In genomic region chr16:31214705-31215286, GRCh38 we compare ENCODE assay signal across 1 cellular context.
TF ChIP-seq lines count a peak whose summit lies in the region.

No MANE protein-coding gene starts in this region.

TF ChIP-seq in H1, 55 proteins besides CTCF, POLR2A, EP300 and RAD21:
- TF ChIP-seq BCL11A (IDR thresholded peaks at IDR 0.05; ENCODE audit: low read depth in 2 of 2, low read length in 2 of 2) = no peak
- TF ChIP-seq SRF (IDR thresholded peaks at IDR 0.05; ENCODE audit: low read depth, low read length) = no peak
- TF ChIP-seq SP1 (IDR thresholded peaks at IDR 0.05; ENCODE audit: low read depth, low read length) = no peak
- TF ChIP-seq NRF1 (IDR thresholded peaks at IDR 0.05; ENCODE audit: low read depth, low read length) = no peak
- TF ChIP-seq GABPA (IDR thresholded peaks at IDR 0.05; ENCODE audit: borderline replicate concordance, insufficient read depth, low read length) = 0 out of 2 replicates have a peak, but pooled peaks have one; percentile 39
- no peak for TF ChIP-seq ZNF274 (IDR thresholded peaks at IDR 0.05; ENCODE audit: borderline replicate concordance, extremely low read depth, low read length)
- TF ChIP-seq MAX (IDR thresholded peaks at IDR 0.05) = peak; percentile 89
- peak; percentile 31; the same call in 1 of the 2 replicates for TF ChIP-seq YY1 (IDR thresholded peaks at IDR 0.05; ENCODE audit: low read depth, low read length)
- peak in 1 of 2 experiments; percentile 71; a peak in 2 of 4 replicates for TF ChIP-seq HDAC2 (IDR thresholded peaks at IDR 0.05; ENCODE audit: borderline replicate concordance in 1 of 2, low read depth in 2 of 2, low read length in 2 of 2)
- peak; percentile 87 for TF ChIP-seq ASH2L (IDR thresholded peaks at IDR 0.05; ENCODE audit: low read length)
- TF ChIP-seq E2F6 (IDR thresholded peaks at IDR 0.05) = peak; percentile 71
- no peak for TF ChIP-seq EGR1 (IDR thresholded peaks at IDR 0.05; ENCODE audit: borderline replicate concordance, low read depth, low read length)
- TF ChIP-seq KDM4A (IDR thresholded peaks at IDR 0.05; ENCODE audit: low read depth, low read length, severe bottlenecking) = peak; percentile 64
TF ChIP-seq in H1: peak in this region for 7.
